In genomic region chr10:22476601-22477364, GRCh38 we compare ENCODE assay signal across 1 cellular context.
TF ChIP-seq lines count a peak whose summit lies in the region.

No MANE protein-coding gene starts in this region.

TF ChIP-seq in WTC11, 78 proteins besides CTCF, POLR2A, EP300 and RAD21 (continued from another document):
- no peak for TF ChIP-seq ZNF219 (CRISPR knock-in tag; IDR thresholded peaks at IDR 0.05; ENCODE audit: borderline replicate concordance)
- no peak for TF ChIP-seq TCF7 (CRISPR knock-in tag; IDR thresholded peaks at IDR 0.05; ENCODE audit: low read depth)
- no peak for TF ChIP-seq ZNF121 (CRISPR knock-in tag; IDR thresholded peaks at IDR 0.05)
- TF ChIP-seq ATF2 (CRISPR knock-in tag; IDR thresholded peaks at IDR 0.05; ENCODE audit: borderline replicate concordance, low read depth): no peak
- no peak for TF ChIP-seq ZNF423 (CRISPR knock-in tag; IDR thresholded peaks at IDR 0.05)
- TF ChIP-seq JAZF1 (CRISPR knock-in tag; IDR thresholded peaks at IDR 0.05): no peak
- TF ChIP-seq TP53 (CRISPR knock-in tag; IDR thresholded peaks at IDR 0.05): no peak
- no peak for TF ChIP-seq ESRRA (CRISPR knock-in tag; IDR thresholded peaks at IDR 0.05; ENCODE audit: borderline replicate concordance)
TF ChIP-seq in WTC11: peak in this region for 0.
